11 cellular contexts compared by ENCODE assay signal in genomic region chr5:1514027-1514818, GRCh38. TPM values are rescaled to one million over a fixed set of nuclear protein-coding genes. Genes with fewer than 3 reads are reported as not detected.
DNase-seq lines count a peak whose midpoint lies in the region; ATAC-seq and TF ChIP-seq lines count a peak whose summit lies in the region.
"Had no signal": no experiment of that assay in that cellular context is flagged by ENCODE, and none has a peak within 500 bp of the region (broad histone marks: within the 10 kb centered on the region; RNA-seq: fewer than 3 reads in every experiment).

No MANE protein-coding gene starts in this region.

- ATAC-seq in RWPE2 (ENCODE audit: low read depth) (no peak), psoas muscle (no peak), HG03571 (IDR thresholded peaks at IDR 0.05; ENCODE audit: unreplicated experiment) (no peak), GM18868 (IDR thresholded peaks at IDR 0.05; ENCODE audit: unreplicated experiment) (no peak)

- WGBS in iPS DF 6.9 (ENCODE audit: insufficient coverage, insufficient read length), result no CpG with 5 or more reads among the region's 30 CpGs
- WGBS in psoas muscle, 3 donors, result 85 to 86% (median 85%) methylated on average over 30 of the region's 30 CpGs

- peaks cover 23% of the 10 kb centered on the region for H3K4me1 ChIP-seq in RWPE2 (ENCODE audit: insufficient read depth, poor library complexity, severe bottlenecking)
- peaks cover 35% of the 10 kb centered on the region for H3K4me1 ChIP-seq in iPS DF 6.9 (ENCODE audit: control insufficient read depth, insufficient read depth, low read length)
- no peaks in the 10 kb centered on the region for H3K4me1 ChIP-seq in psoas muscle

- TF ChIP-seq CTCF in RWPE2 (IDR thresholded peaks at IDR 0.05; ENCODE audit: poor library complexity, severe bottlenecking), result no peak
- no peak for TF ChIP-seq CTCF in psoas muscle (IDR thresholded peaks at IDR 0.05)

- peak; percentile 52 for DNase-seq in D341Med (ENCODE audit: low spot score)
- DNase-seq in RWPE2 (ENCODE audit: low spot score), result peak; percentile 68
- no peak for DNase-seq in iPS DF 6.9 (ENCODE audit: low read depth, low spot score)
- peak; percentile 8 to 38 for DNase-seq in psoas muscle
- DNase-seq in SHP77 (lab: John Stamatoyannopoulos, UW), result no peak
- no peak for DNase-seq in NAMALWA (ENCODE audit: low spot score)
- DNase-seq: activated CD4-positive, alpha-beta T cell treated with anti-CD3 and anti-CD28 coated beads, Interleukin-2, amount 10 ng/mL, durations not matched to agents 24 days and 14 days; amygdala; SIG-M5 had no signal

- H3K9me3 ChIP-seq in RWPE2 (ENCODE audit: severe bottlenecking) (no peaks in the 10 kb centered on the region), iPS DF 6.9 (ENCODE audit: control insufficient read depth, insufficient read depth, low read length) (no peaks in the 10 kb centered on the region), psoas muscle (no peaks in the 10 kb centered on the region)

- H3K4me3 ChIP-seq in RWPE2 (ENCODE audit: severe bottlenecking), result no peak overlapping the region
- no peak overlapping the region for H3K4me3 ChIP-seq in iPS DF 6.9 (ENCODE audit: low read length)
- no peak overlapping the region for H3K4me3 ChIP-seq in psoas muscle

- H3K27ac ChIP-seq in RWPE2 (ENCODE audit: poor library complexity, severe bottlenecking) (no peak overlapping the region), iPS DF 6.9 (ENCODE audit: low read length) (peak overlapping the region; percentile 79), psoas muscle (no peak overlapping the region)

- H3K27me3 ChIP-seq in RWPE2 (ENCODE audit: insufficient read depth, poor library complexity, severe bottlenecking) (no peaks in the 10 kb centered on the region), iPS DF 6.9 (ENCODE audit: control insufficient read depth, insufficient read depth, low read length) (no peaks in the 10 kb centered on the region), psoas muscle (ENCODE audit: insufficient read depth in 3 of 3, low read length in 2 of 3) (no peaks in the 10 kb centered on the region)

- H3K36me3 ChIP-seq in RWPE2 (ENCODE audit: low read depth) (peaks cover 50% of the 10 kb centered on the region), iPS DF 6.9 (ENCODE audit: control insufficient read depth, insufficient read depth, low read length) (peaks cover 17% of the 10 kb centered on the region), psoas muscle (ENCODE audit: insufficient read depth in 1 of 2, low read depth in 1 of 2) (no peaks in the 10 kb centered on the region)

- intact Hi-C loops in psoas muscle (cut with DNase I), result no loop called here

RNA-seq across cellular contexts. Expression of gene LPCAT1, which starts 9.5 kb away (rescaled TPM):
- total RNA-seq in psoas muscle, result 1 to 10 TPM; 4.7 to 6.2 (median 6.1) TPM
- polyA plus RNA-seq in psoas muscle, result 1 to 10 TPM; 2.4 to 4.2 (median 3.4) TPM

Comparison
In these comparisons a context has a peak if more than half of its experiments do, and no peak if none do; other contexts are left out.
1. DNase-seq: peak in D341Med (single experiment), RWPE2 (single experiment) and psoas muscle (2 of 2); none in iPS DF 6.9 (single experiment), SHP77 (0 of 2) and NAMALWA (single experiment).